In the genomic region with DNA sequence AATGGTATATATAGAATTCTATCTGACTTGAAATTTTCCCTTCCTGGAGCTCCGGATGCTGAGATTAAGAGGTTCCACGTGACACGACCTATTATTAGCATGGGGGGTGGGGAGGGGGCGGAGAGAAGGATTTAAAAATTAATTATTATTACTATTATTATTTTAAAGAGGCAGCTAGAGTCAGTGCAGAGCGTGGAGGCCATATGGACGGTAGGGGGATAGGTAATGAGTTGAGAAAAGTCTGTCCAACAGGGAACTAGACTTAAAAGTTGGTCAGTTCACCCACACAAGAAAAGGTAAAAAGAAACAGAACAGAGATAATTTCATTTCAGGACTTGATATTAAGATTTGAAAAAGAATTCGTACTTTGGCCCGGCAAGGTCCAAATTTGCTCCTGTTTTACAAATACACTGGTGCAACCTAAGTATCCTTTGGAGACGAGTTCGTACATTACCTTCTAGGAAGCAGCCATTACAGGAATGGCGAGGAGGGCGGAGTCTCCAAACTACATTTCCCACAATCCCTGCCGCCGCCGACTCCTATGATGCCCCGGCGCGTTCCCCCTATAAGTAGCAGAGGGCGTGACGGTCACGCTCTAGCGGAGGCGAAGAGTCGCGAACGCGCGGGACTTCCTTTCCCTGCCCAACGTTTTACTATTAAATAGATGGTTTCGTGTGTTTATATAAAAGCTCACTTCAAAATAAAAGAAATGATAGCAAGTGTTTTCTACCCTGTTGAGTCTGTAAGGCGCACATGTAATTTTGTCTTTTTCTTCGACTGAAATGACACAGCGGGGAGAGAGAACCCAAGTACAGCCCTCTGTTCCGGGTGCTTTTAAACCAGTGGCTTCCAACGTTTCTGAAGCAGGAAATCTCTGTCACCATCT, we compare ENCODE assay signal across 8 cellular contexts.
DNase-seq lines count a peak whose midpoint lies in the region; ATAC-seq and TF ChIP-seq lines count a peak whose summit lies in the region.

A gene with protein sequence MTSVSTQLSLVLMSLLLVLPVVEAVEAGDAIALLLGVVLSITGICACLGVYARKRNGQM (minus strand): TSS at position 481 of the 886 bp plus-strand sequence. CDS start 976 bp downstream, outside the sequence.

- in situ Hi-C loops in astrocyte of the cerebellum (cut with HindIII; ENCODE audit: low sequenced_read_pairs) = no loop called here

- peak; percentile 53 for DNase-seq in NCI-H2029 treated with DMSO at 0.1 percent for 48 hours (lab: John Stamatoyannopoulos, UW)
- DNase-seq in T-helper 9 cell = peak; percentile 73
- DNase-seq in astrocyte of the cerebellum (ENCODE audit: low read depth) = peak; percentile 60
- peak; percentile 91 to 95 for DNase-seq in hippocampal formation (lab: John Stamatoyannopoulos, UW)
- DNase-seq in retinal pigment epithelial cell (ENCODE audit: low read depth) = peak; percentile 62
- DNase-seq in KG1 (lab: John Stamatoyannopoulos, UW) = no peak

- TF ChIP-seq CTCF in astrocyte of the cerebellum (IDR thresholded peaks at IDR 0.05; ENCODE audit: low read depth, low read length, missing control alignments) (no peak), retinal pigment epithelial cell (conservative IDR thresholded peaks at IDR 0.05; ENCODE audit: low read depth, low read length) (peak; percentile 18)

- ATAC-seq in GM18505 (IDR thresholded peaks at IDR 0.05; ENCODE audit: unreplicated experiment) = peak; percentile 99
- peak; percentile 99 for ATAC-seq in HG02973 (IDR thresholded peaks at IDR 0.05; ENCODE audit: unreplicated experiment)

- peak; percentile 90 for TF ChIP-seq POLR2A in GM18505 (IDR thresholded peaks at IDR 0.05; ENCODE audit: borderline replicate concordance, extremely low read depth, insufficient read depth, insufficient read length)

- H3K4me3 ChIP-seq in astrocyte of the cerebellum (ENCODE audit: low read depth, low read length) = peak within 1 kb of the TSS; percentile 66
- H3K4me3 ChIP-seq in retinal pigment epithelial cell (ENCODE audit: low read length) = peak within 1 kb of the TSS; percentile 76
